ENCODE assay signal across 12 cellular contexts in genomic region chr17:57975044-57975443, GRCh38. TPM values are rescaled to one million over a fixed set of nuclear protein-coding genes. Genes with fewer than 3 reads are reported as not detected.
A peak's percentile ranks its signal among the peaks of the same experiment; 100 is the strongest.
DNase-seq lines count a peak whose midpoint lies in the region; ATAC-seq, FAIRE-seq and TF ChIP-seq lines count a peak whose summit lies in the region.
"Had no signal": no experiment of that assay in that cellular context is flagged by ENCODE, and none has a peak within 500 bp of the region (broad histone marks: within the 10 kb centered on the region; RNA-seq: fewer than 3 reads in every experiment).

No MANE protein-coding gene starts in this region.

- FAIRE-seq in pancreas (lab: Jason Lieb, UNC), result no peak

- peak in 3 of 4 donors; percentile 36 to 38 (median 36) for ATAC-seq in heart left ventricle
- peak; percentile 69 to 94 (median 86) for ATAC-seq in pancreas
- ATAC-seq in GM21529 (IDR thresholded peaks at IDR 0.05; ENCODE audit: unreplicated experiment), result no peak

- H3K27me3 ChIP-seq in heart left ventricle (no peaks in the 10 kb centered on the region), pancreas (no peaks in the 10 kb centered on the region)

- WGBS in heart left ventricle, 4 donors, result 33 to 47% (median 42%) methylated on average over 1 of the region's 1 CpG
- WGBS in pancreas, 2 donors, result 10 to 13% methylated on average over 1 of the region's 1 CpG

- TF ChIP-seq CTCF in AG10803 (conservative IDR thresholded peaks at IDR 0.05; ENCODE audit: low read length) (no peak), heart left ventricle (IDR thresholded peaks at IDR 0.05) (no peak), pancreas (IDR thresholded peaks at IDR 0.05) (no peak)

- peaks cover 0 to 48% (median 28%) of the 10 kb centered on the region in 12 donors for H3K4me1 ChIP-seq in heart left ventricle
- H3K4me1 ChIP-seq in pancreas, result peaks cover 10 to 13% (median 12%) of the 10 kb centered on the region in 3 donors

- H3K9me3 ChIP-seq in heart left ventricle (no peaks in the 10 kb centered on the region), pancreas (no peaks in the 10 kb centered on the region)
- H3K9me3 ChIP-seq: thoracic aorta had no signal

- H3K27ac ChIP-seq in angular gyrus (ENCODE audit: low read depth, low read length), result peak overlapping the region; percentile 94
- peak overlapping the region in 9 of 12 donors; percentile 9 to 74 (median 58) for H3K27ac ChIP-seq in heart left ventricle
- no peak overlapping the region for H3K27ac ChIP-seq in pancreas
- H3K27ac ChIP-seq: thoracic aorta had no signal

- TF ChIP-seq POLR2A in heart left ventricle (IDR thresholded peaks at IDR 0.05), result no peak

- peak; percentile 55 for DNase-seq in AG10803 (ENCODE audit: low read depth)
- DNase-seq in heart left ventricle, result no peak
- no peak for DNase-seq in pancreas
- DNase-seq in H4 (ENCODE audit: low spot score), result no peak
- DNase-seq in NCI-H2081 treated with DMSO at 0.1 percent for 48 hours (lab: John Stamatoyannopoulos, UW), result no peak
- no peak for DNase-seq in GF-D8 (lab: John Stamatoyannopoulos, UW)
- DNase-seq: ACHN; activated CD4-positive, CD25-positive, alpha-beta regulatory T cell treated with anti-CD3 and anti-CD28 coated beads, Interleukin-2, amount 50 U/mL, for 72 hours; NCI-H2107 had no signal

- H3K36me3 ChIP-seq in heart left ventricle (peaks cover 0 to 90% (median 80%) of the 10 kb centered on the region in 9 donors), pancreas (peaks cover 0 to 51% (median 34%) of the 10 kb centered on the region in 3 donors)

- H3K4me3 ChIP-seq in AG10803 (ENCODE audit: low read length) (no peak overlapping the region), heart left ventricle (no peak overlapping the region), pancreas (no peak overlapping the region)
- H3K4me3 ChIP-seq: thoracic aorta had no signal

- intact Hi-C loops in heart left ventricle (cut with DNase I) (no loop called here), pancreas (cut with DNase I) (no loop called here)

RNA-seq across cellular contexts. Expression of gene VEZF1, which starts 13.0 kb away (rescaled TPM):
- 10 to 100 TPM; 58.9 to 85.6 (median 62.6) TPM for total RNA-seq in heart left ventricle
- 10 to 100 TPM; 18.2 to 46.4 TPM for polyA plus RNA-seq in heart left ventricle
- total RNA-seq in pancreas, result 10 to 100 TPM; 20.1 to 41.6 (median 25.8) TPM
- 10 to 100 TPM; 11.7 to 21.0 TPM for polyA plus RNA-seq in pancreas
- total RNA-seq in H4 (2014; rRNA removed; shearing (Covaris generic)), result 50.4 and 60.6 TPM in 2 replicates

RNA-seq across cellular contexts. Expression of gene CUEDC1, which starts 19.8 kb away (rescaled TPM):
- total RNA-seq in heart left ventricle, result 10 to 100 TPM; 37.6 to 68.5 (median 42.8) TPM
- 10 to 100 TPM; 29.6 to 39.9 TPM for polyA plus RNA-seq in heart left ventricle
- 10 to 100 TPM; 16.5 to 22.5 (median 21.2) TPM for total RNA-seq in pancreas
- polyA plus RNA-seq in pancreas, result 10 to 100 TPM; 26.4 to 30.4 TPM
- 7.4 and 8.1 TPM in 2 replicates for total RNA-seq in H4 (2014; rRNA removed; shearing (Covaris generic))

RNA-seq across cellular contexts. Expression of gene SRSF1, which starts 32.0 kb away (rescaled TPM):
- total RNA-seq in heart left ventricle, result 100 to 1,000 TPM in 4 of 9 donors, 10 to 100 TPM in 5; 80.8 to 114 (median 99.7) TPM
- polyA plus RNA-seq in heart left ventricle, result 100 to 1,000 TPM in 1 of 2 donors, 10 to 100 TPM in 1; 48.2 to 129 TPM
- 10 to 100 TPM; 37.5 to 95.2 (median 77.0) TPM for total RNA-seq in pancreas
- 10 to 100 TPM; 39.8 to 58.8 TPM for polyA plus RNA-seq in pancreas
- total RNA-seq in H4 (2014; rRNA removed; shearing (Covaris generic)), result 432 and 491 TPM in 2 replicates

Comparison
In these comparisons a context has a peak if more than half of its experiments do, and no peak if none do; other contexts are left out.
1. H3K27ac ChIP-seq: peak in angular gyrus (single experiment) and heart left ventricle (9 of 12); none in pancreas (0 of 4).